9 cellular contexts compared by ENCODE assay signal in genomic region chr11:16791494-16791961, GRCh38. TPM values are rescaled to one million over a fixed set of nuclear protein-coding genes. Genes with fewer than 3 reads are reported as not detected.
DNase-seq lines count a peak whose midpoint lies in the region; TF ChIP-seq lines count a peak whose summit lies in the region.
"Had no signal": no experiment of that assay in that cellular context is flagged by ENCODE, and none has a peak within 500 bp of the region (broad histone marks: within the 10 kb centered on the region; RNA-seq: fewer than 3 reads in every experiment).

No MANE protein-coding gene starts in this region.

- H3K9me3 ChIP-seq in effector memory CD4-positive, alpha-beta T cell (ENCODE audit: control insufficient read depth, low read length), result no peaks in the 10 kb centered on the region

- CTCF ChIA-PET in BJ (lab: Yijun Ruan, JAX), result interaction anchor here (0.6 to 2.4 kb wide), 4 partner anchors 16 to 271 kb away, joined by 3 to 8 read pairs (median 4); no protein-coding TSS in a partner anchor

- peak overlapping the region; percentile 42 for H3K27ac ChIP-seq in epithelial cell of prostate
- no peak overlapping the region for H3K27ac ChIP-seq in effector memory CD4-positive, alpha-beta T cell (ENCODE audit: insufficient read depth, low read length, poor library complexity, severe bottlenecking)

- TF ChIP-seq CTCF in BJ (IDR thresholded peaks at IDR 0.05; ENCODE audit: insufficient read depth, low read depth, low read length), result no peak

- POLR2A ChIA-PET in BJ (lab: Charles Lee), result no interaction called here

- no peaks in the 10 kb centered on the region for H3K27me3 ChIP-seq in BJ (ENCODE audit: control insufficient read depth, insufficient read depth, low read length)
- H3K27me3 ChIP-seq in effector memory CD4-positive, alpha-beta T cell (replicated peaks; ENCODE audit: control insufficient read depth, insufficient read depth, low read length, poor library complexity, severe bottlenecking), result no peaks in the 10 kb centered on the region

- peak; percentile 74 for DNase-seq in BJ (ENCODE audit: low read depth)
- peak; percentile 38 for DNase-seq in NCI-H460 (ENCODE audit: extremely low read depth, low read depth)
- peak; percentile 34 for DNase-seq in epithelial cell of prostate (ENCODE audit: low read depth, low spot score)
- DNase-seq in non-pigmented ciliary epithelial cell (ENCODE audit: low read depth), result peak; percentile 92
- DNase-seq in posterior cingulate gyrus, result no peak
- DNase-seq in HuH-7.5 (ENCODE audit: low spot score), result no peak
- no peak for DNase-seq in effector memory CD4-positive, alpha-beta T cell
- DNase-seq in cortex of kidney (lab: John Stamatoyannopoulos, UW), result no peak
- DNase-seq: NCI-H446 had no signal

- intact Hi-C loops in posterior cingulate gyrus (cut with DNase I), result no loop called here

- H3K36me3 ChIP-seq in BJ (ENCODE audit: control insufficient read depth, insufficient read depth, low read length), result no peaks in the 10 kb centered on the region
- H3K36me3 ChIP-seq in effector memory CD4-positive, alpha-beta T cell (ENCODE audit: control insufficient read depth, insufficient read depth, low read length), result no peaks in the 10 kb centered on the region

- H3K4me3 ChIP-seq in BJ (ENCODE audit: low read depth, low read length), result no peak overlapping the region
- no peak overlapping the region for H3K4me3 ChIP-seq in effector memory CD4-positive, alpha-beta T cell (ENCODE audit: insufficient read depth, low read depth, low read length, poor library complexity, severe bottlenecking)

- peaks cover 2% of the 10 kb centered on the region for H3K4me1 ChIP-seq in effector memory CD4-positive, alpha-beta T cell (ENCODE audit: control insufficient read depth, insufficient read depth, low read length, poor library complexity, severe bottlenecking)

RNA-seq across cellular contexts. Expression of gene C11orf58, which starts 53.1 kb away (rescaled TPM):
- 115 and 170 TPM in 2 replicates for polyA plus RNA-seq in BJ (2011; rRNA removed)
- 76.9 and 81.9 TPM in 2 replicates for polyA minus RNA-seq in BJ (2011; rRNA and poly(A)+ RNA removed)
- total RNA-seq in NCI-H460 (2014; rRNA removed; shearing (Covaris generic)), result 124 and 144 TPM in 2 replicates
- 52.8 and 163 TPM in 2 replicates for polyA plus RNA-seq in NCI-H460 (2014; cell fraction: nucleus; rRNA removed)

Comparison
In these comparisons a context has a peak if more than half of its experiments do, and no peak if none do; other contexts are left out.
1. DNase-seq: peak in BJ (single experiment), NCI-H460 (single experiment), epithelial cell of prostate (single experiment) and non-pigmented ciliary epithelial cell (single experiment); none in posterior cingulate gyrus (0 of 10), HuH-7.5 (single experiment), effector memory CD4-positive, alpha-beta T cell (0 of 3) and cortex of kidney (single experiment).